33 cellular contexts compared by ENCODE assay signal in genomic region chr15:48221261-48221660, GRCh38. TPM values are rescaled to one million over a fixed set of nuclear protein-coding genes. Genes with fewer than 3 reads are reported as not detected.
"Had no signal": no experiment of that assay in that cellular context is flagged by ENCODE, and none has a peak within 500 bp of the region (broad histone marks: within the 10 kb centered on the region; RNA-seq: fewer than 3 reads in every experiment).

No MANE protein-coding gene starts in this region.

- H3K27ac ChIP-seq: adrenal gland, brain microvascular endothelial cell, PC-9, RWPE1 had no signal

- DNase-seq: activated CD4-positive, alpha-beta memory T cell treated with anti-CD3 and anti-CD28 coated beads for 36 hours; activated CD4-positive, alpha-beta T cell treated with anti-CD3 and anti-CD28 coated beads for 4 hours; activated CD4-positive, alpha-beta T cell treated with anti-CD3 and anti-CD28 coated beads, Interleukin-2, amount 50 U/mL, for 1 hour; activated CD8-positive, alpha-beta memory T cell treated with anti-CD3 and anti-CD28 coated beads, Interleukin-2, amount 50 U/mL, for 4 hours; activated gamma-delta T cell treated with Interleukin-2 at 50 U/mL for 16 hours; activated naive CD4-positive, alpha-beta T cell treated with anti-CD3 and anti-CD28 coated beads for 36 hours; activated T-cell treated with anti-CD3 and anti-CD28 coated beads for 4 hours; activated T-cell treated with anti-CD3 and anti-CD28 coated beads, Interleukin-2, amount 50 U/mL, for 4 hours; adrenal gland; brain microvascular endothelial cell; central memory CD4-positive, alpha-beta T cell; Kasumi-1; KG1; NCI-H1436 treated with DMSO at 0.1 percent for 48 hours; NCI-H2171 treated with DMSO at 0.1 percent for 48 hours; NCI-H2227 treated with DMSO at 0.1 percent for 48 hours; NCI-H510A treated with DMSO at 0.1 percent for 48 hours; NCI-H82; NK-92 treated with Interleukin-12 subunit alpha and Interleukin-12 subunit beta, amount 100 ng/mL, for 24 hours; PC-9; SIG-M5; T1000 had no signal

- H3K36me3 ChIP-seq: adrenal gland, brain microvascular endothelial cell, MG63 had no signal

- ATAC-seq: activated CD4-positive, CD25-positive, alpha-beta regulatory T cell treated with anti-CD3 and anti-CD28 coated beads, Interleukin-2, amount 50 U/mL, for 24 hours; activated naive CD4-positive, alpha-beta T cell treated with anti-CD3 and anti-CD28 coated beads, Interleukin-2, amount 50 U/mL, for 72 hours; activated T-cell treated with anti-CD3 and anti-CD28 coated beads, Interleukin-2, amount 50 U/mL, for 4 hours; Right ventricle myocardium inferior; WTC11 had no signal

- H3K9me3 ChIP-seq: adrenal gland, MG63 had no signal

- H3K27me3 ChIP-seq: adrenal gland, brain microvascular endothelial cell, MG63 had no signal

- H3K4me1 ChIP-seq: adrenal gland had no signal

- H3K4me3 ChIP-seq: adrenal gland, MG63, PC-9 had no signal

RNA-seq across cellular contexts. Expression of gene SLC12A1, which starts 15.2 kb away (rescaled TPM):
- total RNA-seq: activated CD4-positive, alpha-beta memory T cell treated with anti-CD3 and anti-CD28 coated beads for 36 hours; activated naive CD4-positive, alpha-beta T cell treated with anti-CD3 and anti-CD28 coated beads for 36 hours; activated naive CD4-positive, alpha-beta T cell treated with anti-CD3 and anti-CD28 coated beads, Interleukin-2, amount 50 U/mL, for 72 hours; activated T-cell treated with anti-CD3 and anti-CD28 coated beads, Interleukin-2, amount 50 U/mL, for 4 hours; activated T-helper 1 cell treated with anti-CD3 and anti-CD28 coated beads, Interleukin-12 subunit alpha, Interleukin-12 subunit beta, Interleukin-2, Interleukin-4 antibody, amounts not matched to agents 30 ng/mL and 10 ng/mL and 1 ng/mL, durations not matched to agents 14 hours and 24 hours and 36 hours; OCI-LY7; PC-9; Right ventricle myocardium inferior; T-helper 1 cell treated with Interleukin-12 subunit alpha and Interleukin-12 subunit beta and Interleukin-4 antibody, amounts not matched to agents 30 ng/mL and 1 ng/mL, for 36 hours; T-helper 2 cell treated with Interferon-gamma antibody and Interleukin-4, amounts not matched to agents 100 ng/mL and 5 ng/mL, for 36 hours had no signal

RNA-seq across cellular contexts. Expression of gene CTXN2, which starts 29.8 kb away (rescaled TPM):
- total RNA-seq: activated CD4-positive, alpha-beta memory T cell treated with anti-CD3 and anti-CD28 coated beads for 36 hours; activated naive CD4-positive, alpha-beta T cell treated with anti-CD3 and anti-CD28 coated beads for 36 hours; activated naive CD4-positive, alpha-beta T cell treated with anti-CD3 and anti-CD28 coated beads, Interleukin-2, amount 50 U/mL, for 72 hours; activated T-cell treated with anti-CD3 and anti-CD28 coated beads, Interleukin-2, amount 50 U/mL, for 4 hours; activated T-helper 1 cell treated with anti-CD3 and anti-CD28 coated beads, Interleukin-12 subunit alpha, Interleukin-12 subunit beta, Interleukin-2, Interleukin-4 antibody, amounts not matched to agents 30 ng/mL and 10 ng/mL and 1 ng/mL, durations not matched to agents 14 hours and 24 hours and 36 hours; adrenal gland; PC-9; Right ventricle myocardium inferior; SK-MEL-5; T-helper 1 cell treated with Interleukin-12 subunit alpha and Interleukin-12 subunit beta and Interleukin-4 antibody, amounts not matched to agents 30 ng/mL and 1 ng/mL, for 36 hours; T-helper 2 cell treated with Interferon-gamma antibody and Interleukin-4, amounts not matched to agents 100 ng/mL and 5 ng/mL, for 36 hours had no signal
